In genomic region chr14:89719371-89720075, GRCh38 we compare ENCODE assay signal across 10 cellular contexts.
DNase-seq lines count a peak whose midpoint lies in the region; ATAC-seq lines count a peak whose summit lies in the region.
"Had no signal": no experiment of that assay in that cellular context is flagged by ENCODE, and none has a peak within 500 bp of the region (broad histone marks: within the 10 kb centered on the region; RNA-seq: fewer than 3 reads in every experiment).

No MANE protein-coding gene starts in this region.

- DNase-seq in SKM-1 (lab: John Stamatoyannopoulos, UW; ENCODE audit: unreplicated experiment) (peak; percentile 57), myocyte (ENCODE audit: low read depth) (peak; percentile 9), LoVo (ENCODE audit: low spot score) (no peak), epidermal melanocyte (ENCODE audit: insufficient read length, low spot score) (no peak), GM03348 (ENCODE audit: low spot score) (no peak)
- DNase-seq: NCI-H526 treated with DMSO at 0.1 percent for 48 hours; stimulated activated naive CD8-positive, alpha-beta T cell treated with anti-CD3 and anti-CD28 coated beads, Interleukin-15, Interleukin-2, amounts not matched to agents 100 U/mL and 50 U/mL, for 24 hours had no signal

- ATAC-seq in GM18502 (IDR thresholded peaks at IDR 0.05; ENCODE audit: poor library complexity, unreplicated experiment) (peak; percentile 49), HG02678 (IDR thresholded peaks at IDR 0.05; ENCODE audit: unreplicated experiment) (peak; percentile 45), GM19328 (IDR thresholded peaks at IDR 0.05; ENCODE audit: unreplicated experiment) (no peak)

Comparison
In these comparisons a context has a peak if more than half of its experiments do, and no peak if none do; other contexts are left out.
1. DNase-seq: peak in SKM-1 (single experiment) and myocyte (single experiment); none in LoVo (single experiment), epidermal melanocyte (single experiment) and GM03348 (single experiment).